24 cellular contexts compared by ENCODE assay signal in genomic region chr6:134658596-134658995, GRCh38.
A peak's percentile ranks its signal among the peaks of the same experiment; 100 is the strongest.
DNase-seq lines count a peak whose midpoint lies in the region; ATAC-seq, FAIRE-seq and TF ChIP-seq lines count a peak whose summit lies in the region.
"Had no signal": no experiment of that assay in that cellular context is flagged by ENCODE, and none has a peak within 500 bp of the region (broad histone marks: within the 10 kb centered on the region; RNA-seq: fewer than 3 reads in every experiment).

No MANE protein-coding gene starts in this region.

- BruUV-seq in IMR-90 (replicated peaks; lab: Mats Ljungman, UMichigan): no TSS peak

- in situ Hi-C loops in IMR-90 (cut with MboI; ENCODE audit: low sequenced_read_pairs): no loop called here

- H3K23ac ChIP-seq in IMR-90 (ENCODE audit: low read depth, low read length) (no peak overlapping the region), mesenchymal stem cell (ENCODE audit: low read length in 2 of 2) (no peak overlapping the region)

- no peak overlapping the region for H2BK12ac ChIP-seq in mesenchymal stem cell (ENCODE audit: low read length in 2 of 2)

- TF ChIP-seq POLR2A in A549 (IDR thresholded peaks at IDR 0.05; ENCODE audit: low read length) (no peak), IMR-90 (IDR thresholded peaks at IDR 0.05; ENCODE audit: low read depth, low read length) (no peak), GM18505 (IDR thresholded peaks at IDR 0.05; ENCODE audit: borderline replicate concordance, extremely low read depth, insufficient read depth, insufficient read length) (no peak)

- H3K4me1 Mint-ChIP-seq in activated CD4-positive, alpha-beta T cell treated with anti-CD3 and anti-CD28 coated beads, Interleukin-2, amount 10 ng/mL, durations not matched to agents 24 days and 14 days: no peaks in the 10 kb centered on the region

- H2AFZ ChIP-seq in IMR-90 (replicated peaks; ENCODE audit: low read length, poor library complexity): no peak overlapping the region
- no peak overlapping the region for H2AFZ ChIP-seq in mesenchymal stem cell (ENCODE audit: low read depth, low read length)

- H3K36me3 Mint-ChIP-seq in activated CD4-positive, alpha-beta T cell treated with anti-CD3 and anti-CD28 coated beads, Interleukin-2, amount 10 ng/mL, durations not matched to agents 24 days and 14 days (ENCODE audit: low read depth): no peaks in the 10 kb centered on the region

- H2AK5ac ChIP-seq in IMR-90 (ENCODE audit: low read depth, low read length) (no peak overlapping the region; the same call in 1 of the 2 replicates), mesenchymal stem cell (ENCODE audit: low read length, severe bottlenecking) (no peak overlapping the region)

- CTCF ChIA-PET in A549 (lab: Yijun Ruan, JAX) (no interaction called here), IMR-90 (lab: Yijun Ruan, JAX) (no interaction called here)

- H3K27ac ChIP-seq in A549: peak overlapping the region; percentile 41 to 65; a peak in 4 of 6 replicates
- H3K27ac ChIP-seq in IMR-90 (ENCODE audit: insufficient read depth, low read length): no peak overlapping the region
- no peak overlapping the region for H3K27ac ChIP-seq in mesenchymal stem cell (ENCODE audit: low read length, poor library complexity, severe bottlenecking)
- H3K27ac ChIP-seq in colonic mucosa: no peak overlapping the region
- H3K27ac ChIP-seq: BLaER1 treated with 17β-estradiol and CSF1 and Interleukin-3, amounts not matched to agents 10 nM and 100 nM had no signal

- peaks cover 24% of the 10 kb centered on the region for H3K27me3 Mint-ChIP-seq in activated CD4-positive, alpha-beta T cell treated with anti-CD3 and anti-CD28 coated beads, Interleukin-2, amount 10 ng/mL, durations not matched to agents 24 days and 14 days
- H3K27me3 Mint-ChIP-seq: CD4-positive, alpha-beta T cell had no signal

- no peak for FAIRE-seq in A549 (lab: Jason Lieb, UNC)
- FAIRE-seq: GM12878, GM19239 had no signal

- no peak for TF ChIP-seq CTCF in A549 (IDR thresholded peaks at IDR 0.05)
- no peak for TF ChIP-seq CTCF in IMR-90 (conservative IDR thresholded peaks at IDR 0.05; ENCODE audit: low read depth, low read length)
- no peak for TF ChIP-seq CTCF in colonic mucosa (IDR thresholded peaks at IDR 0.05)

- no peak overlapping the region for H3K27ac Mint-ChIP-seq in activated CD4-positive, alpha-beta T cell treated with anti-CD3 and anti-CD28 coated beads, Interleukin-2, amount 10 ng/mL, durations not matched to agents 24 days and 14 days
- H3K27ac Mint-ChIP-seq: CD4-positive, alpha-beta T cell had no signal

- TF ChIP-seq EP300 in A549 (IDR thresholded peaks at IDR 0.05): no peak

- H3K4me3 Mint-ChIP-seq in activated CD4-positive, alpha-beta T cell treated with anti-CD3 and anti-CD28 coated beads, Interleukin-2, amount 10 ng/mL, durations not matched to agents 24 days and 14 days: no peak overlapping the region
- H3K4me3 Mint-ChIP-seq: CD4-positive, alpha-beta T cell had no signal

- no peaks in the 10 kb centered on the region for H3K27me3 ChIP-seq in IMR-90 (ENCODE audit: control insufficient read depth, insufficient read depth, low read length)
- H3K27me3 ChIP-seq in mesenchymal stem cell (ENCODE audit: control insufficient read depth in 1 of 2, insufficient read depth in 1 of 2, low read length in 2 of 2): no peaks in the 10 kb centered on the region
- H3K27me3 ChIP-seq in colonic mucosa: no peaks in the 10 kb centered on the region
- H3K27me3 ChIP-seq: BLaER1 treated with 17β-estradiol and CSF1 and Interleukin-3, amounts not matched to agents 10 nM and 100 nM had no signal

- H2AK9ac ChIP-seq in IMR-90 (replicated peaks; ENCODE audit: low read depth, low read length, poor library complexity): no peak overlapping the region

- no peak overlapping the region for H3K9ac ChIP-seq in IMR-90 (ENCODE audit: low read depth, low read length)
- H3K9ac ChIP-seq in mesenchymal stem cell (ENCODE audit: low read length): no peak overlapping the region
- no peak overlapping the region for H3K9ac ChIP-seq in colonic mucosa (ENCODE audit: low read depth in 2 of 2, low read length in 2 of 2)
- H3K9ac ChIP-seq: BLaER1 treated with 17β-estradiol and CSF1 and Interleukin-3, amounts not matched to agents 10 nM and 100 nM had no signal

- intact Hi-C loops in IMR-90 (cut with micrococcal nuclease): no loop called here
- intact Hi-C loops in colonic mucosa (cut with DNase I): no loop called here
- intact Hi-C loops in activated CD4-positive, alpha-beta T cell treated with anti-CD3 and anti-CD28 coated beads, Interleukin-2, amount 10 ng/mL, durations not matched to agents 24 days and 14 days (cut with micrococcal nuclease): no loop called here

- H2BK120ac ChIP-seq in IMR-90 (ENCODE audit: low read depth, low read length): 0 out of 2 replicates have a peak overlapping the region, but pooled peaks have one; percentile 30
- H2BK120ac ChIP-seq in mesenchymal stem cell (ENCODE audit: low read depth, low read length): no peak overlapping the region

- no peak overlapping the region for H3K56ac ChIP-seq in IMR-90 (ENCODE audit: extremely low read depth, insufficient read depth, low read length)

- H3K4me2 ChIP-seq in A549 (peak overlapping the region; percentile 33; the same call in 1 of the 3 replicates), IMR-90 (ENCODE audit: low read depth, low read length) (peak overlapping the region; percentile 79), mesenchymal stem cell (ENCODE audit: low read length, poor library complexity, severe bottlenecking) (no peak overlapping the region)
- H3K4me2 ChIP-seq: BLaER1 treated with 17β-estradiol and CSF1 and Interleukin-3, amounts not matched to agents 10 nM and 100 nM had no signal

- dilution Hi-C loops in IMR-90 (cut with HindIII; ENCODE audit: low sequenced_read_pairs, unreplicated experiment): no loop called here

- H4K8ac ChIP-seq in IMR-90 (ENCODE audit: low read depth in 2 of 2, low read length in 2 of 2) (no peak overlapping the region; a peak in 1 of 4 replicates), mesenchymal stem cell (ENCODE audit: low read length) (no peak overlapping the region)

- H3K4ac ChIP-seq in IMR-90 (ENCODE audit: low read depth, low read length) (0 out of 2 replicates have a peak overlapping the region, but pooled peaks have one; percentile 28), mesenchymal stem cell (ENCODE audit: low read depth in 1 of 2, low read length in 2 of 2) (no peak overlapping the region)

- no peak overlapping the region for H4K91ac ChIP-seq in IMR-90 (ENCODE audit: insufficient read depth, low read depth, low read length)
- no peak overlapping the region for H4K91ac ChIP-seq in mesenchymal stem cell (ENCODE audit: low read length)

- peak overlapping the region; percentile 36; the same call in 1 of the 2 replicates for H4K5ac ChIP-seq in IMR-90 (ENCODE audit: low read depth, low read length)

- peak overlapping the region; percentile 64; the same call in 1 of the 2 replicates for H2BK20ac ChIP-seq in IMR-90 (ENCODE audit: low read depth, low read length)

- H2BK15ac ChIP-seq in IMR-90 (ENCODE audit: low read depth, low read length) (no peak overlapping the region), mesenchymal stem cell (ENCODE audit: low read depth, poor library complexity, severe bottlenecking) (no peak overlapping the region)

- POLR2A ChIA-PET in A549 (lab: Yijun Ruan, JAX) (no interaction called here), IMR-90 (lab: Charles Lee; ENCODE audit: unreplicated experiment) (no interaction called here)

- H4K20me1 ChIP-seq in IMR-90 (ENCODE audit: insufficient read depth, low read length): no peaks in the 10 kb centered on the region
- H4K20me1 ChIP-seq: BLaER1 treated with 17β-estradiol and CSF1 and Interleukin-3, amounts not matched to agents 10 nM and 100 nM had no signal

- no peak for DNase-seq in A549 (ENCODE audit: low read depth in 1 of 2, low spot score in 1 of 2)
- DNase-seq in IMR-90: peak; percentile 46
- peak; percentile 28 for DNase-seq in fibroblast of gingiva (ENCODE audit: low read depth)
- DNase-seq in mesenchymal stem cell: peak; percentile 49
- no peak for DNase-seq in colonic mucosa
- no peak for DNase-seq in activated CD4-positive, alpha-beta T cell treated with anti-CD3 and anti-CD28 coated beads, Interleukin-2, amount 10 ng/mL, durations not matched to agents 24 days and 14 days
- no peak for DNase-seq in D341Med (ENCODE audit: low spot score)
- DNase-seq: AML-193; CD4-positive, alpha-beta T cell; DMS79; GDM1; Karpas-422; NCI-H1092 treated with DMSO at 0.1 percent for 48 hours; NCI-H1436; NCI-H187 treated with DMSO at 0.1 percent for 48 hours; NCI-H2107; NCI-H524; NCI-H748 treated with DMSO at 0.1 percent for 48 hours; NK-92 treated with Interleukin-12 subunit alpha and Interleukin-12 subunit beta, amount 100 ng/mL, for 24 hours had no signal

- TF ChIP-seq RAD21 in A549 (conservative IDR thresholded peaks at IDR 0.05 in 1 of 2, IDR thresholded peaks at IDR 0.05 in 1 of 2): no peak
- TF ChIP-seq RAD21 in IMR-90 (IDR thresholded peaks at IDR 0.05; ENCODE audit: low read length): no peak

- no peaks in the 10 kb centered on the region for H3K9me1 ChIP-seq in IMR-90 (ENCODE audit: insufficient read depth, low read length)

- WGBS in A549 (ENCODE audit: missing lambda C conversion rate): 89% methylated on average over 5 of the region's 5 CpGs
- WGBS in IMR-90 (ENCODE audit: extremely low coverage in 2 of 2, insufficient read length in 1 of 2), 2 experiments: no CpG with 5 or more reads among the region's 5 CpGs
- 17% methylated on average over 1 of the region's 5 CpGs for WGBS in mesenchymal stem cell

- H3K18ac ChIP-seq in IMR-90 (ENCODE audit: low read depth, low read length): peak overlapping the region; percentile 82; the same call in 1 of the 2 replicates
- H3K18ac ChIP-seq in mesenchymal stem cell (ENCODE audit: low read depth in 1 of 2, low read length in 2 of 2): no peak overlapping the region

- H2BK5ac ChIP-seq in IMR-90 (ENCODE audit: low read depth, low read length, poor library complexity, severe bottlenecking): peak overlapping the region; percentile 20
- H2BK5ac ChIP-seq in mesenchymal stem cell (ENCODE audit: low read depth, low read length, poor library complexity, severe bottlenecking): no peak overlapping the region

- no peaks in the 10 kb centered on the region for H3K9me3 Mint-ChIP-seq in activated CD4-positive, alpha-beta T cell treated with anti-CD3 and anti-CD28 coated beads, Interleukin-2, amount 10 ng/mL, durations not matched to agents 24 days and 14 days
- H3K9me3 Mint-ChIP-seq: CD4-positive, alpha-beta T cell had no signal

- H3K4me3 ChIP-seq in A549: no peak overlapping the region
- no peak overlapping the region for H3K4me3 ChIP-seq in IMR-90 (ENCODE audit: insufficient read depth, low read depth, low read length)
- H3K4me3 ChIP-seq in mesenchymal stem cell (ENCODE audit: insufficient read depth in 1 of 2, low read depth in 1 of 2, low read length in 2 of 2): no peak overlapping the region
- H3K4me3 ChIP-seq in colonic mucosa: no peak overlapping the region
- H3K4me3 ChIP-seq: BLaER1 treated with 17β-estradiol and CSF1 and Interleukin-3, amounts not matched to agents 10 nM and 100 nM; GM12878 had no signal

- H3K4me1 ChIP-seq in A549 (peaks cover 24% of the 10 kb centered on the region), IMR-90 (ENCODE audit: control insufficient read depth, insufficient read depth, low read length) (peaks cover 8% of the 10 kb centered on the region), mesenchymal stem cell (ENCODE audit: control insufficient read depth, insufficient read depth, low read depth, low read length) (no peaks in the 10 kb centered on the region), colonic mucosa (no peaks in the 10 kb centered on the region)

- no peak for ATAC-seq in A549
- peak; percentile 66 for ATAC-seq in IMR-90 (ENCODE audit: low read depth)
- no peak for ATAC-seq in GM18505 (IDR thresholded peaks at IDR 0.05; ENCODE audit: unreplicated experiment)
- ATAC-seq: GM12878, Right ventricle myocardium inferior had no signal

- H3K9me3 ChIP-seq in A549 (no peaks in the 10 kb centered on the region), IMR-90 (ENCODE audit: control insufficient read depth, insufficient read depth, low read length) (no peaks in the 10 kb centered on the region), mesenchymal stem cell (ENCODE audit: control insufficient read depth, low read length) (no peaks in the 10 kb centered on the region), colonic mucosa (no peaks in the 10 kb centered on the region)
- H3K9me3 ChIP-seq: BLaER1 treated with 17β-estradiol and CSF1 and Interleukin-3, amounts not matched to agents 10 nM and 100 nM had no signal

- no peaks in the 10 kb centered on the region for H3K36me3 ChIP-seq in IMR-90 (ENCODE audit: control insufficient read depth, insufficient read depth, low read length)
- H3K36me3 ChIP-seq in mesenchymal stem cell (ENCODE audit: control insufficient read depth in 1 of 2, insufficient read depth in 2 of 2, low read depth in 1 of 2, low read length in 2 of 2): no peaks in the 10 kb centered on the region
- H3K36me3 ChIP-seq in colonic mucosa: no peaks in the 10 kb centered on the region
- H3K36me3 ChIP-seq: BLaER1 treated with 17β-estradiol and CSF1 and Interleukin-3, amounts not matched to agents 10 nM and 100 nM had no signal

- H3K79me1 ChIP-seq in IMR-90 (ENCODE audit: low read depth in 1 of 2, low read length in 2 of 2): no peaks in the 10 kb centered on the region
- H3K79me1 ChIP-seq in mesenchymal stem cell (replicated peaks; ENCODE audit: low read length, poor library complexity, severe bottlenecking): no peaks in the 10 kb centered on the region

- H3K14ac ChIP-seq in IMR-90 (replicated peaks; ENCODE audit: low read depth, low read length) (0 out of 2 replicates have a peak overlapping the region, but pooled peaks have one; percentile 48), mesenchymal stem cell (ENCODE audit: low read length in 2 of 2) (no peak overlapping the region)

Comparison
In these comparisons a context has a peak if more than half of its experiments do, and no peak if none do; other contexts are left out.
1. DNase-seq: peak in IMR-90 (single experiment), fibroblast of gingiva (single experiment) and mesenchymal stem cell (single experiment); none in A549 (0 of 2), colonic mucosa (single experiment), activated CD4-positive, alpha-beta T cell treated with anti-CD3 and anti-CD28 coated beads, Interleukin-2, amount 10 ng/mL, durations not matched to agents 24 days and 14 days (single experiment) and D341Med (single experiment).
2. H3K27ac ChIP-seq: peak in A549 (2 of 2); none in IMR-90 (single experiment), mesenchymal stem cell (single experiment) and colonic mucosa (single experiment).